7 cellular contexts compared by ENCODE assay signal in the genomic region with DNA sequence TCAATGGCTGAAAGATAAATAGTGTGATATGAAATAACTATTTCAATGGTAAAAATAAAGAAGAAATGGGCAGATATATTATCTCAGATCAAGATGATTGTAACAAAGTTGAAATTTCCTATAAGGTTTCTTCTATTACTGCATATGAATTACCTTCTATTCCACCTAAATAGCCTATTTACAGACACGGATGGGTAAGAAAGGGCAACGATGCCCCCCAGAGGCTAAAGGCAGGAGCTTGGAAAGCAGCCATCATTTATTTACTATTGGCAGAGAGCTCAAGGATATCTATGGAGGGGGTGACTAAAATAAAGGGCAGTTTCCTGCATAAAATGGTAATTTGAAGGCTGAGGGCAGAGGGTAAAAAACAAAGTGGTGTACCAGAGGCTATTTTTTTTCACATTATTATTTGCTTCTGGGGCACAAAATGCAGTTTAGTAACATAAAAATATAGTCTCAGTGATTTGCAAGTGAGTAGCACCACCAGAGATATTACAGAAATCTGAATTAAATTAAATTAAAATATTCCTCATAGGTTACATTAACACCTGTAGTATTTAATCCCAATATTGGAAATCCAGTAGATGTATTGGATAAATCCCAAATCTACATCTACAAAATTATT.
DNase-seq lines count a peak whose midpoint lies in the region; ATAC-seq and TF ChIP-seq lines count a peak whose summit lies in the region.

No MANE protein-coding gene starts in this region.

- no peak for ATAC-seq in GM21529 (IDR thresholded peaks at IDR 0.05; ENCODE audit: unreplicated experiment)

- DNase-seq in GM06990 (ENCODE audit: extremely low read depth, insufficient read length) (no peak), HT-29 (ENCODE audit: low spot score) (peak; percentile 94), RPMI8226 (peak; percentile 22), amniotic stem cell (lab: John Stamatoyannopoulos, UW) (peak; percentile 44), islet precursor cell (peak; percentile 75)
- peak; percentile 12 for DNase-seq in stimulated activated CD8-positive, alpha-beta memory T cell treated with anti-CD3 and anti-CD28 coated beads, Interleukin-12 subunit alpha, Interleukin-12 subunit beta, amount 100 ng/mL, for 1 hour (ENCODE audit: low read depth)

- TF ChIP-seq CTCF in GM06990 (IDR thresholded peaks at IDR 0.05; ENCODE audit: insufficient read depth, low read length, poor library complexity, severe bottlenecking) = peak; percentile 50

- no peak overlapping the region for H3K4me3 ChIP-seq in GM06990 (replicated peaks; ENCODE audit: low read depth, low read length)

- no peaks in the 10 kb centered on the region for H3K36me3 ChIP-seq in GM06990 (ENCODE audit: control insufficient read depth, insufficient read depth, low read length)

- H3K27me3 ChIP-seq in GM06990 (replicated peaks; ENCODE audit: control insufficient read depth, insufficient read depth, low read length) = peaks cover 2% of the 10 kb centered on the region; the same call in 1 of the 2 replicates
